ENCODE assay signal across 12 cellular contexts in genomic region chr5:36300927-36301540, GRCh38. TPM values are rescaled to one million over a fixed set of nuclear protein-coding genes. Genes with fewer than 3 reads are reported as not detected.
DNase-seq lines count a peak whose midpoint lies in the region; ATAC-seq and TF ChIP-seq lines count a peak whose summit lies in the region.
"Had no signal": no experiment of that assay in that cellular context is flagged by ENCODE, and none has a peak within 500 bp of the region (broad histone marks: within the 10 kb centered on the region; RNA-seq: fewer than 3 reads in every experiment).

No MANE protein-coding gene starts in this region.

- no peak overlapping the region for H3K9ac ChIP-seq in smooth muscle cell (ENCODE audit: low read depth)

- H3K9me3 ChIP-seq in hepatocyte (ENCODE audit: low read depth): no peaks in the 10 kb centered on the region
- H3K9me3 ChIP-seq in smooth muscle cell (replicated peaks; ENCODE audit: low read depth): no peaks in the 10 kb centered on the region
- H3K9me3 ChIP-seq: HAP-1 had no signal

- peak; percentile 4 for DNase-seq in HPDE6-E6E7 (ENCODE audit: extremely low spot score)
- peak; percentile 18 for DNase-seq in hepatocyte (ENCODE audit: low spot score)
- DNase-seq in smooth muscle cell (lab: John Stamatoyannopoulos, UW; ENCODE audit: unreplicated experiment): no peak
- DNase-seq in WTC11 (ENCODE audit: low spot score): no peak
- DNase-seq in cerebellar cortex (ENCODE audit: low spot score): no peak
- DNase-seq in NCI-H2029 treated with DMSO at 0.1 percent for 48 hours (lab: John Stamatoyannopoulos, UW): no peak
- DNase-seq: CD8-positive, alpha-beta memory T cell; stimulated activated CD4-positive, alpha-beta T cell treated with anti-CD3 and anti-CD28 coated beads, Interleukin-4, amount 100 ng/mL, for 4 hours had no signal

- H3K27ac ChIP-seq in angular gyrus (ENCODE audit: low read depth, low read length): peak overlapping the region; percentile 3
- peak overlapping the region; percentile 74 for H3K27ac ChIP-seq in hepatocyte
- peak overlapping the region; percentile 40 for H3K27ac ChIP-seq in smooth muscle cell (ENCODE audit: low read depth)

- H3K4me2 ChIP-seq in hepatocyte (peak overlapping the region; percentile 59), smooth muscle cell (peak overlapping the region; percentile 79)

- H3K4me1 ChIP-seq in hepatocyte (ENCODE audit: insufficient read depth) (peaks cover 4% of the 10 kb centered on the region), smooth muscle cell (ENCODE audit: low read depth) (peaks cover 13% of the 10 kb centered on the region)

- POLR2A ChIA-PET in WTC11 (lab: Charles Lee): no interaction called here

- CTCF ChIA-PET in WTC11 (lab: Charles Lee): interaction anchor here (0.7 to 1.2 kb wide), 2 partner anchors 60 to 264 kb away, joined by 3 read pairs; partner anchors contain the start of gene NADK2

- H3K4me3 Mint-ChIP-seq in WTC11: no peak overlapping the region
- H3K4me3 Mint-ChIP-seq: activated naive CD8-positive, alpha-beta T cell had no signal

- H3K27me3 ChIP-seq in hepatocyte (no peaks in the 10 kb centered on the region), smooth muscle cell (ENCODE audit: low read depth) (no peaks in the 10 kb centered on the region)

- H3K27me3 Mint-ChIP-seq in WTC11 (ENCODE audit: low read depth): no peaks in the 10 kb centered on the region

- H2AFZ ChIP-seq in hepatocyte: no peak overlapping the region
- H2AFZ ChIP-seq in smooth muscle cell (ENCODE audit: low read depth): peak overlapping the region; percentile 78

- H3K4me3 ChIP-seq in hepatocyte (no peak overlapping the region), smooth muscle cell (peak overlapping the region; percentile 34)
- H3K4me3 ChIP-seq: HAP-1 had no signal

- 55% methylated on average over 4 of the region's 4 CpGs for WGBS in hepatocyte (ENCODE audit: low lambda C conversion rate, missing lambda C conversion rate)
- 50% methylated on average over 4 of the region's 4 CpGs for WGBS in smooth muscle cell (ENCODE audit: low lambda C conversion rate)

- H3K4me1 Mint-ChIP-seq in WTC11: peaks cover 17% of the 10 kb centered on the region

- no peaks in the 10 kb centered on the region for H3K9me2 ChIP-seq in hepatocyte (replicated peaks; ENCODE audit: insufficient read depth)

- no peak for ATAC-seq in WTC11
- no peak for ATAC-seq in HG02759 (IDR thresholded peaks at IDR 0.05; ENCODE audit: unreplicated experiment)

- H4K20me1 ChIP-seq in hepatocyte (ENCODE audit: insufficient read depth, poor library complexity, severe bottlenecking): no peaks in the 10 kb centered on the region
- no peaks in the 10 kb centered on the region for H4K20me1 ChIP-seq in smooth muscle cell (ENCODE audit: low read depth)

- peaks cover 8% of the 10 kb centered on the region for H3F3A ChIP-seq in smooth muscle cell (ENCODE audit: low read depth)

- H3K36me3 ChIP-seq in hepatocyte (replicated peaks; ENCODE audit: insufficient read depth, low read depth) (no peaks in the 10 kb centered on the region), smooth muscle cell (ENCODE audit: low read depth) (no peaks in the 10 kb centered on the region)
- H3K36me3 ChIP-seq: HAP-1 had no signal

- peaks cover 5% of the 10 kb centered on the region for H3K9me3 Mint-ChIP-seq in WTC11
- H3K9me3 Mint-ChIP-seq: CD8-positive, alpha-beta memory T cell had no signal

- no peaks in the 10 kb centered on the region for H3K79me2 ChIP-seq in hepatocyte
- H3K79me2 ChIP-seq in smooth muscle cell (ENCODE audit: low read depth): no peaks in the 10 kb centered on the region

- no peak overlapping the region for H3K27ac Mint-ChIP-seq in WTC11
- H3K27ac Mint-ChIP-seq: activated naive CD8-positive, alpha-beta T cell; CD8-positive, alpha-beta memory T cell had no signal

- TF ChIP-seq CTCF in hepatocyte (IDR thresholded peaks at IDR 0.05; ENCODE audit: poor library complexity) (no peak), smooth muscle cell (IDR thresholded peaks at IDR 0.05; ENCODE audit: borderline replicate concordance, insufficient read depth, poor library complexity, severe bottlenecking) (no peak), WTC11 (IDR thresholded peaks at IDR 0.05) (no peak)

- H3K36me3 Mint-ChIP-seq in WTC11: no peaks in the 10 kb centered on the region
- H3K36me3 Mint-ChIP-seq: activated naive CD8-positive, alpha-beta T cell; CD8-positive, alpha-beta memory T cell had no signal

TF ChIP-seq in WTC11, 78 proteins besides CTCF, POLR2A, EP300 and RAD21:
- TF ChIP-seq AFF4 (CRISPR knock-in tag; IDR thresholded peaks at IDR 0.05; ENCODE audit: borderline replicate concordance): no peak
- no peak for TF ChIP-seq ZNF317 (CRISPR knock-in tag; IDR thresholded peaks at IDR 0.05; ENCODE audit: borderline replicate concordance, low read depth)
- TF ChIP-seq ELF4 (CRISPR knock-in tag; IDR thresholded peaks at IDR 0.05; ENCODE audit: low read depth): no peak
- TF ChIP-seq RORB (CRISPR knock-in tag; IDR thresholded peaks at IDR 0.05): no peak
- TF ChIP-seq TEAD1 (CRISPR knock-in tag; IDR thresholded peaks at IDR 0.05): no peak
TF ChIP-seq in WTC11: peak in this region for 0.

RNA-seq across cellular contexts. Expression of gene RANBP3L, which starts 0.7 kb away (rescaled TPM):
- total RNA-seq in hepatocyte (3.8 and 6.5 TPM in 2 replicates), smooth muscle cell (0.40 and 5.6 TPM in 2 replicates), WTC11 (2021) (not detected in 3 replicates)
- polyA plus RNA-seq in hepatocyte (0.28 and 0.46 TPM in 2 replicates), smooth muscle cell (0.38 TPM in 1 of 2 replicates, not detected in the other)
- total RNA-seq: CD8-positive, alpha-beta memory T cell had no signal
- polyA plus RNA-seq: CD8-positive, alpha-beta memory T cell had no signal

RNA-seq across cellular contexts. Expression of gene NADK2, which starts 59.3 kb away (rescaled TPM):
- 83.0 and 102 TPM in 2 replicates for total RNA-seq in hepatocyte
- 33.8 and 43.1 TPM in 2 replicates for polyA plus RNA-seq in hepatocyte
- total RNA-seq in smooth muscle cell: 27.2 and 40.3 TPM in 2 replicates
- polyA plus RNA-seq in smooth muscle cell: 15.0 and 26.7 TPM in 2 replicates
- total RNA-seq in WTC11 (2021): 11.7 to 18.2 TPM (median 17.0 TPM) in 3 replicates

Comparison
In these comparisons a context has a peak if more than half of its experiments do, and no peak if none do; other contexts are left out.
1. DNase-seq: peak in HPDE6-E6E7 (single experiment) and hepatocyte (single experiment); none in smooth muscle cell (single experiment), WTC11 (single experiment), cerebellar cortex (single experiment) and NCI-H2029 treated with DMSO at 0.1 percent for 48 hours (single experiment).
2. H3K27ac ChIP-seq: peak in every context shown above with its lines; median percentile 74 in hepatocyte; 40 in smooth muscle cell; 3 in angular gyrus.